2 cellular contexts compared by ENCODE assay signal in the genomic region with DNA sequence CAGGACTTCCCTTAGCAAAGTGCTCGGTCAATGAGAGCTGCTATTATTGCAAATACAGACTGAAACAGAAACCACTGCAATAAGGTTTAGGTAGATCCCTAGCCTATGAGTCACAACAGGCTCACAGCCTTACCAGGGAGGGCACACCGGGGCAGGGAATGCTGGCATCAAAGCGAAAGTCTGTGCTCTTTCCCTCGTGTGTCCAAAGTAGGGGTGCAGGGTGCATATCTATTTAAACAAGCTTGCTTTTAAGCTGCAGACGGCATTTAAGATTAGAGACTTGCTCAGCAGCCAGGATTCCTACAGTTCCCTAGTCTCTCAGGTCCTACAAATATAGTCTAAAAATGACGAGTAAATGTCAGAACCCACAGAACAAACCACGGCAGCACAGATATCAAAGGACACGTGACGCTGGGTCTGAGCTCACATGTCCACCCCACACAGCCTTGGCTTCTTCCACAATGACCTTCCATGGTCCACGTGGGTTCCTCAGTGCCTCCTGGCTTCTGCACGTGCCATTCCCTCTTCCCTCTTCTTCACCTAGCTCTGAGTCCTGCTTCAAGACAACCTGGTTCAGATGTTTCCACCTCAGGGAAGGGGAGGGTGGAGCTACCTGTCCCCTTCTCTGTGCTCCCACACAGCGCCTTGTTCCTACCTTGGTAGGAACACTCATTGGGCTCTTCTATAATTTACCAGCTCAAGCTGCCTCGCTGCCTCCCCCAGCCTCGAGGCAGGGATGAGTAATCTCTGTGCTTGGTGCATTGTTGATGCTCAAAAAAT.
A peak's percentile ranks its signal among the peaks of the same experiment; 100 is the strongest.
TF ChIP-seq lines count a peak whose summit lies in the region.

No MANE protein-coding gene starts in this region.

TF ChIP-seq in IMR-90, 13 proteins besides CTCF, POLR2A, EP300 and RAD21:
- TF ChIP-seq CEBPB (IDR thresholded peaks at IDR 0.05; ENCODE audit: low read depth, low read length) (peak; percentile 48; the same call in 1 of the 2 replicates), MXI1 (IDR thresholded peaks at IDR 0.05; ENCODE audit: borderline replicate concordance, low read depth, low read length) (0 out of 2 replicates have a peak, but pooled peaks have one; percentile 46), MAFK (IDR thresholded peaks at IDR 0.05; ENCODE audit: low read depth, low read length) (no peak), SMC3 (IDR thresholded peaks at IDR 0.05; ENCODE audit: low read depth, low read length) (no peak), FOS (IDR thresholded peaks at IDR 0.05; ENCODE audit: low read depth, low read length) (peak; percentile 63; the same call in 1 of the 2 replicates), BHLHE40 (IDR thresholded peaks at IDR 0.05; ENCODE audit: low read depth, low read length) (no peak; the same call in 1 of the 2 replicates)
- TF ChIP-seq, protein P1, sequence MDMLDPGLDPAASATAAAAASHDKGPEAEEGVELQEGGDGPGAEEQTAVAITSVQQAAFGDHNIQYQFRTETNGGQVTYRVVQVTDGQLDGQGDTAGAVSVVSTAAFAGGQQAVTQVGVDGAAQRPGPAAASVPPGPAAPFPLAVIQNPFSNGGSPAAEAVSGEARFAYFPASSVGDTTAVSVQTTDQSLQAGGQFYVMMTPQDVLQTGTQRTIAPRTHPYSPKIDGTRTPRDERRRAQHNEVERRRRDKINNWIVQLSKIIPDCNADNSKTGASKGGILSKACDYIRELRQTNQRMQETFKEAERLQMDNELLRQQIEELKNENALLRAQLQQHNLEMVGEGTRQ (IDR thresholded peaks at IDR 0.05; ENCODE audit: low read depth, low read length), result peak; percentile 80
- TF ChIP-seq, protein P2, sequence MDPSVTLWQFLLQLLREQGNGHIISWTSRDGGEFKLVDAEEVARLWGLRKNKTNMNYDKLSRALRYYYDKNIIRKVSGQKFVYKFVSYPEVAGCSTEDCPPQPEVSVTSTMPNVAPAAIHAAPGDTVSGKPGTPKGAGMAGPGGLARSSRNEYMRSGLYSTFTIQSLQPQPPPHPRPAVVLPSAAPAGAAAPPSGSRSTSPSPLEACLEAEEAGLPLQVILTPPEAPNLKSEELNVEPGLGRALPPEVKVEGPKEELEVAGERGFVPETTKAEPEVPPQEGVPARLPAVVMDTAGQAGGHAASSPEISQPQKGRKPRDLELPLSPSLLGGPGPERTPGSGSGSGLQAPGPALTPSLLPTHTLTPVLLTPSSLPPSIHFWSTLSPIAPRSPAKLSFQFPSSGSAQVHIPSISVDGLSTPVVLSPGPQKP (IDR thresholded peaks at IDR 0.05; ENCODE audit: borderline replicate concordance, low read depth, low read length), result no peak
TF ChIP-seq in IMR-90: peak in this region for 4.

TF ChIP-seq in HepG2, 621 proteins besides CTCF, POLR2A, EP300 and RAD21 (continues in another document):
- peak; percentile 17 for TF ChIP-seq ASH2L (IDR thresholded peaks at IDR 0.05; ENCODE audit: insufficient read length, low read depth, low read length)
- TF ChIP-seq HNF4G (IDR thresholded peaks at IDR 0.05; ENCODE audit: borderline replicate concordance, low read depth, low read length), result no peak
- no peak for TF ChIP-seq HNF4G (CRISPR knock-in tag; IDR thresholded peaks at IDR 0.05; ENCODE audit: borderline replicate concordance, low read depth)
- TF ChIP-seq THAP11 (CRISPR knock-in tag; IDR thresholded peaks at IDR 0.05), result no peak
- peak; percentile 46 for TF ChIP-seq XRCC5 (optimal IDR thresholded peaks at IDR 0.05; ENCODE audit: low read length)
- TF ChIP-seq MED1 (CRISPR knock-in tag; IDR thresholded peaks at IDR 0.05), result 0 out of 2 replicates have a peak, but pooled peaks have one; percentile 15
- peak; percentile 15; the same call in 1 of the 2 replicates for TF ChIP-seq ZNF205 (CRISPR knock-in tag; IDR thresholded peaks at IDR 0.05)
- TF ChIP-seq, protein P3, sequence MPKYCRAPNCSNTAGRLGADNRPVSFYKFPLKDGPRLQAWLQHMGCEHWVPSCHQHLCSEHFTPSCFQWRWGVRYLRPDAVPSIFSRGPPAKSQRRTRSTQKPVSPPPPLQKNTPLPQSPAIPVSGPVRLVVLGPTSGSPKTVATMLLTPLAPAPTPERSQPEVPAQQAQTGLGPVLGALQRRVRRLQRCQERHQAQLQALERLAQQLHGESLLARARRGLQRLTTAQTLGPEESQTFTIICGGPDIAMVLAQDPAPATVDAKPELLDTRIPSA (CRISPR knock-in tag; IDR thresholded peaks at IDR 0.05; ENCODE audit: borderline replicate concordance), result no peak
- TF ChIP-seq FOSL2 (CRISPR knock-in tag; IDR thresholded peaks at IDR 0.05), result peak; percentile 85
- peak; percentile 70; the same call in 1 of the 2 replicates for TF ChIP-seq ARNTL (CRISPR knock-in tag; IDR thresholded peaks at IDR 0.05)
- TF ChIP-seq ELF4 (CRISPR knock-in tag; IDR thresholded peaks at IDR 0.05; ENCODE audit: borderline replicate concordance), result no peak
- TF ChIP-seq HNRNPL (IDR thresholded peaks at IDR 0.05; ENCODE audit: low read depth, low read length), result 0 out of 2 replicates have a peak, but pooled peaks have one; percentile 65
- TF ChIP-seq, protein P4, sequence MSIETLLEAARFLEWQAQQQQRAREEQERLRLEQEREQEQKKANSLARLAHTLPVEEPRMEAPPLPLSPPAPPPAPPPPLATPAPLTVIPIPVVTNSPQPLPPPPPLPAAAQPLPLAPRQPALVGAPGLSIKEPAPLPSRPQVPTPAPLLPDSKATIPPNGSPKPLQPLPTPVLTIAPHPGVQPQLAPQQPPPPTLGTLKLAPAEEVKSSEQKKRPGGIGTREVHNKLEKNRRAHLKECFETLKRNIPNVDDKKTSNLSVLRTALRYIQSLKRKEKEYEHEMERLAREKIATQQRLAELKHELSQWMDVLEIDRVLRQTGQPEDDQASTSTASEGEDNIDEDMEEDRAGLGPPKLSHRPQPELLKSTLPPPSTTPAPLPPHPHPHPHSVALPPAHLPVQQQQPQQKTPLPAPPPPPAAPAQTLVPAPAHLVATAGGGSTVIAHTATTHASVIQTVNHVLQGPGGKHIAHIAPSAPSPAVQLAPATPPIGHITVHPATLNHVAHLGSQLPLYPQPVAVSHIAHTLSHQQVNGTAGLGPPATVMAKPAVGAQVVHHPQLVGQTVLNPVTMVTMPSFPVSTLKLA (IDR thresholded peaks at IDR 0.05), result peak; percentile 95
- TF ChIP-seq JUND (CRISPR knock-in tag; IDR thresholded peaks at IDR 0.05), result 0 out of 2 replicates have a peak, but pooled peaks have one; percentile 10
- TF ChIP-seq RAD51 (IDR thresholded peaks at IDR 0.05; ENCODE audit: borderline replicate concordance), result peak; percentile 34; the same call in 1 of the 2 replicates
- TF ChIP-seq, protein P5, sequence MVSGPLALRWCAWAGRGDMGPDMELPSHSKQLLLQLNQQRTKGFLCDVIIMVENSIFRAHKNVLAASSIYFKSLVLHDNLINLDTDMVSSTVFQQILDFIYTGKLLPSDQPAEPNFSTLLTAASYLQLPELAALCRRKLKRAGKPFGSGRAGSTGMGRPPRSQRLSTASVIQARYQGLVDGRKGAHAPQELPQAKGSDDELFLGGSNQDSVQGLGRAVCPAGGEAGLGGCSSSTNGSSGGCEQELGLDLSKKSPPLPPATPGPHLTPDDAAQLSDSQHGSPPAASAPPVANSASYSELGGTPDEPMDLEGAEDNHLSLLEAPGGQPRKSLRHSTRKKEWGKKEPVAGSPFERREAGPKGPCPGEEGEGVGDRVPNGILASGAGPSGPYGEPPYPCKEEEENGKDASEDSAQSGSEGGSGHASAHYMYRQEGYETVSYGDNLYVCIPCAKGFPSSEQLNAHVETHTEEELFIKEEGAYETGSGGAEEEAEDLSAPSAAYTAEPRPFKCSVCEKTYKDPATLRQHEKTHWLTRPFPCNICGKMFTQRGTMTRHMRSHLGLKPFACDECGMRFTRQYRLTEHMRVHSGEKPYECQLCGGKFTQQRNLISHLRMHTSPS (CRISPR knock-in tag; IDR thresholded peaks at IDR 0.05; ENCODE audit: low read depth), result peak; percentile 68; the same call in 1 of the 2 replicates
- peak; percentile 65; the same call in 1 of the 2 replicates for TF ChIP-seq MYC (CRISPR knock-in tag; IDR thresholded peaks at IDR 0.05; ENCODE audit: borderline replicate concordance)
- TF ChIP-seq DNMT3B (CRISPR knock-in tag; conservative IDR thresholded peaks at IDR 0.05), result 0 out of 2 replicates have a peak, but pooled peaks have one; percentile 25
- TF ChIP-seq, protein P6, sequence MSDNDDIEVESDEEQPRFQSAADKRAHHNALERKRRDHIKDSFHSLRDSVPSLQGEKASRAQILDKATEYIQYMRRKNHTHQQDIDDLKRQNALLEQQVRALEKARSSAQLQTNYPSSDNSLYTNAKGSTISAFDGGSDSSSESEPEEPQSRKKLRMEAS (IDR thresholded peaks at IDR 0.05), result peak; percentile 56; the same call in 1 of the 2 replicates
- TF ChIP-seq, protein P7, sequence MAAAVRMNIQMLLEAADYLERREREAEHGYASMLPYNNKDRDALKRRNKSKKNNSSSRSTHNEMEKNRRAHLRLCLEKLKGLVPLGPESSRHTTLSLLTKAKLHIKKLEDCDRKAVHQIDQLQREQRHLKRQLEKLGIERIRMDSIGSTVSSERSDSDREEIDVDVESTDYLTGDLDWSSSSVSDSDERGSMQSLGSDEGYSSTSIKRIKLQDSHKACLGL (CRISPR knock-in tag; IDR thresholded peaks at IDR 0.05), result no peak
- TF ChIP-seq TCF7 (IDR thresholded peaks at IDR 0.05; ENCODE audit: low read depth), result peak; percentile 38; the same call in 1 of the 2 replicates
- TF ChIP-seq, protein P8, sequence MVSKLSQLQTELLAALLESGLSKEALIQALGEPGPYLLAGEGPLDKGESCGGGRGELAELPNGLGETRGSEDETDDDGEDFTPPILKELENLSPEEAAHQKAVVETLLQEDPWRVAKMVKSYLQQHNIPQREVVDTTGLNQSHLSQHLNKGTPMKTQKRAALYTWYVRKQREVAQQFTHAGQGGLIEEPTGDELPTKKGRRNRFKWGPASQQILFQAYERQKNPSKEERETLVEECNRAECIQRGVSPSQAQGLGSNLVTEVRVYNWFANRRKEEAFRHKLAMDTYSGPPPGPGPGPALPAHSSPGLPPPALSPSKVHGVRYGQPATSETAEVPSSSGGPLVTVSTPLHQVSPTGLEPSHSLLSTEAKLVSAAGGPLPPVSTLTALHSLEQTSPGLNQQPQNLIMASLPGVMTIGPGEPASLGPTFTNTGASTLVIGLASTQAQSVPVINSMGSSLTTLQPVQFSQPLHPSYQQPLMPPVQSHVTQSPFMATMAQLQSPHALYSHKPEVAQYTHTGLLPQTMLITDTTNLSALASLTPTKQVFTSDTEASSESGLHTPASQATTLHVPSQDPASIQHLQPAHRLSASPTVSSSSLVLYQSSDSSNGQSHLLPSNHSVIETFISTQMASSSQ (IDR thresholded peaks at IDR 0.05; ENCODE audit: low read depth), result no peak
- TF ChIP-seq, protein P8 (CRISPR knock-in tag; IDR thresholded peaks at IDR 0.05; ENCODE audit: borderline replicate concordance), result 0 out of 2 replicates have a peak, but pooled peaks have one; percentile 45
- TF ChIP-seq, protein P9, sequence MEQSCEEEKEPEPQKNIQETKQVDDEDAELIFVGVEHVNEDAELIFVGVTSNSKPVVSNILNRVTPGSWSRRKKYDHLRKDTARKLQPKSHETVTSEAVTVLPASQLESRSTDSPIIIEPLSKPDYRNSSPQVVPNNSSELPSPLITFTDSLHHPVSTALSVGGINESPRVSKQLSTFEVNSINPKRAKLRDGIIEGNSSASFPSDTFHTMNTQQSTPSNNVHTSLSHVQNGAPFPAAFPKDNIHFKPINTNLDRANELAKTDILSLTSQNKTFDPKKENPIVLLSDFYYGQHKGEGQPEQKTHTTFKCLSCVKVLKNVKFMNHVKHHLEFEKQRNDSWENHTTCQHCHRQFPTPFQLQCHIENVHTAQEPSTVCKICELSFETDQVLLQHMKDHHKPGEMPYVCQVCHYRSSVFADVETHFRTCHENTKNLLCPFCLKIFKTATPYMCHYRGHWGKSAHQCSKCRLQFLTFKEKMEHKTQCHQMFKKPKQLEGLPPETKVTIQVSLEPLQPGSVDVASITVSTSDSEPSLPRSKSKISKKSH (CRISPR knock-in tag; IDR thresholded peaks at IDR 0.05; ENCODE audit: borderline replicate concordance), result 0 out of 2 replicates have a peak, but pooled peaks have one; percentile 32
- peak; percentile 84 for TF ChIP-seq BHLHE40 (IDR thresholded peaks at IDR 0.05; ENCODE audit: low read length)
- no peak for TF ChIP-seq JUNB (CRISPR knock-in tag; IDR thresholded peaks at IDR 0.05; ENCODE audit: borderline replicate concordance)
- TF ChIP-seq ZNF644 (CRISPR knock-in tag; IDR thresholded peaks at IDR 0.05; ENCODE audit: low read depth), result 0 out of 2 replicates have a peak, but pooled peaks have one; percentile 14
- peak; percentile 24; the same call in 1 of the 2 replicates for TF ChIP-seq CEBPB (IDR thresholded peaks at IDR 0.05; ENCODE audit: borderline replicate concordance, low read depth, low read length)
- no peak for TF ChIP-seq ARNT2 (CRISPR knock-in tag; IDR thresholded peaks at IDR 0.05; ENCODE audit: low read depth)
- TF ChIP-seq, protein P1 (IDR thresholded peaks at IDR 0.05; ENCODE audit: low read depth, low read length), result peak; percentile 86
- TF ChIP-seq, protein P1 (CRISPR knock-in tag; IDR thresholded peaks at IDR 0.05; ENCODE audit: borderline replicate concordance), result peak; percentile 65; the same call in 1 of the 2 replicates
- peak; percentile 27; the same call in 1 of the 2 replicates for TF ChIP-seq SAP130 (CRISPR knock-in tag; IDR thresholded peaks at IDR 0.05; ENCODE audit: low read depth)
- no peak for TF ChIP-seq SNAPC2 (CRISPR knock-in tag; IDR thresholded peaks at IDR 0.05)
- TF ChIP-seq SALL1 (CRISPR knock-in tag; IDR thresholded peaks at IDR 0.05), result 0 out of 2 replicates have a peak, but pooled peaks have one; percentile 9
